In the genomic region with DNA sequence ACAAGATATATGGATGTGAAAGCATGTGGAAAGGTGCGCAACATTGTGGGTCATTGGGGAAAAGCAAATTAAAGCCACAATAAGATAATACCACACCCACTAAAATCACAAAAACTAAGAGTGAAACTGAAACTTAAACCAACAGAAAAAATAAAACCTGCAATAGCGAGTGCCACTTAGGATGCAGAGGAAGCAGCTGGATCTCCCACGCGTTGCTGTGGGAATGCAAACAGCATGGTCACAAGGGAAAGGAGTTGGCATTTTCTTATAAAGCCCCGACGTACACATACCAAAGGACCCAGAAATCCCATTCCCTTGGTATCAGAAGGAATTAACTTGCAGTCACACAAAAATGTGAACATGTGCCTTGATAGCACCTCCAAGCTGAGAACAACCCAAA, we compare ENCODE assay signal across 18 cellular contexts.
A peak's percentile ranks its signal among the peaks of the same experiment; 100 is the strongest.
DNase-seq lines count a peak whose midpoint lies in the region; ATAC-seq and TF ChIP-seq lines count a peak whose summit lies in the region.
"Had no signal": no experiment of that assay in that cellular context is flagged by ENCODE, and none has a peak within 500 bp of the region (broad histone marks: within the 10 kb centered on the region; RNA-seq: fewer than 3 reads in every experiment).

No MANE protein-coding gene starts in this region.

- H3K4me1 Mint-ChIP-seq in activated naive CD8-positive, alpha-beta T cell treated with anti-CD3 and anti-CD28 coated beads, Interleukin-2, amount 10 ng/mL, durations not matched to agents 7 days and 5 days, result peaks cover 8% of the 10 kb centered on the region
- H3K4me1 Mint-ChIP-seq in activated naive CD8-positive, alpha-beta T cell treated with anti-CD3 and anti-CD28 coated beads, Interleukin-2, amount 50 U/mL, for 24 hours, result peaks cover 12% of the 10 kb centered on the region
- H3K4me1 Mint-ChIP-seq: nephron had no signal

- peak overlapping the region; percentile 43 for H3K4me3 Mint-ChIP-seq in activated naive CD8-positive, alpha-beta T cell treated with anti-CD3 and anti-CD28 coated beads, Interleukin-2, amount 10 ng/mL, durations not matched to agents 7 days and 5 days
- H3K4me3 Mint-ChIP-seq in activated naive CD8-positive, alpha-beta T cell treated with anti-CD3 and anti-CD28 coated beads, Interleukin-2, amount 50 U/mL, for 24 hours, result no peak overlapping the region
- H3K4me3 Mint-ChIP-seq: nephron; stimulated activated naive CD8-positive, alpha-beta T cell treated with anti-CD3 and anti-CD28 coated beads, Interleukin-15, amount 100 ng/mL, for 72 hours had no signal

- peaks cover 17% of the 10 kb centered on the region for H3K27me3 Mint-ChIP-seq in activated naive CD8-positive, alpha-beta T cell treated with anti-CD3 and anti-CD28 coated beads, Interleukin-2, amount 10 ng/mL, durations not matched to agents 7 days and 5 days
- H3K27me3 Mint-ChIP-seq in activated naive CD8-positive, alpha-beta T cell treated with anti-CD3 and anti-CD28 coated beads, Interleukin-2, amount 50 U/mL, for 24 hours, result peaks cover 14% of the 10 kb centered on the region

- no peaks in the 10 kb centered on the region for H3K9me3 Mint-ChIP-seq in activated naive CD8-positive, alpha-beta T cell treated with anti-CD3 and anti-CD28 coated beads, Interleukin-2, amount 10 ng/mL, durations not matched to agents 7 days and 5 days
- no peaks in the 10 kb centered on the region for H3K9me3 Mint-ChIP-seq in activated naive CD8-positive, alpha-beta T cell treated with anti-CD3 and anti-CD28 coated beads, Interleukin-2, amount 50 U/mL, for 24 hours
- H3K9me3 Mint-ChIP-seq: stimulated activated naive CD8-positive, alpha-beta T cell treated with anti-CD3 and anti-CD28 coated beads, Interleukin-15, amount 100 ng/mL, for 72 hours had no signal

- POLR2A ChIA-PET in activated naive CD8-positive, alpha-beta T cell treated with anti-CD3 and anti-CD28 coated beads, Interleukin-2, amount 10 ng/mL, durations not matched to agents 7 days and 5 days (lab: Charles Lee), result no interaction called here

- TF ChIP-seq CTCF in fibroblast of villous mesenchyme (IDR thresholded peaks at IDR 0.05; ENCODE audit: insufficient read depth, low read depth, low read length), result no peak

- H3K4me3 ChIP-seq in fibroblast of villous mesenchyme (ENCODE audit: low read depth, low read length), result no peak overlapping the region
- H3K4me3 ChIP-seq: body of pancreas had no signal

- no peaks in the 10 kb centered on the region for H3K36me3 Mint-ChIP-seq in activated naive CD8-positive, alpha-beta T cell treated with anti-CD3 and anti-CD28 coated beads, Interleukin-2, amount 10 ng/mL, durations not matched to agents 7 days and 5 days
- H3K36me3 Mint-ChIP-seq in activated naive CD8-positive, alpha-beta T cell treated with anti-CD3 and anti-CD28 coated beads, Interleukin-2, amount 50 U/mL, for 24 hours (ENCODE audit: low read depth), result no peaks in the 10 kb centered on the region

- H3K27ac Mint-ChIP-seq in activated naive CD8-positive, alpha-beta T cell treated with anti-CD3 and anti-CD28 coated beads, Interleukin-2, amount 10 ng/mL, durations not matched to agents 7 days and 5 days, result no peak overlapping the region
- no peak overlapping the region for H3K27ac Mint-ChIP-seq in activated naive CD8-positive, alpha-beta T cell treated with anti-CD3 and anti-CD28 coated beads, Interleukin-2, amount 50 U/mL, for 24 hours
- H3K27ac Mint-ChIP-seq: nephron had no signal

- DNase-seq in activated naive CD8-positive, alpha-beta T cell treated with anti-CD3 and anti-CD28 coated beads, Interleukin-2, amount 10 ng/mL, durations not matched to agents 7 days and 5 days, result no peak
- DNase-seq in activated naive CD8-positive, alpha-beta T cell treated with anti-CD3 and anti-CD28 coated beads, Interleukin-2, amount 50 U/mL, for 24 hours, result no peak
- DNase-seq in MV-4-11 (lab: John Stamatoyannopoulos, UW), result peak; percentile 12
- DNase-seq in fibroblast of villous mesenchyme (ENCODE audit: low read depth), result peak; percentile 2
- DNase-seq in NK-92 (lab: John Stamatoyannopoulos, UW; ENCODE audit: unreplicated experiment), result no peak
- DNase-seq: activated naive CD4-positive, alpha-beta T cell; body of pancreas; dermis blood vessel endothelial cell; DMS153; erythroblast; NCI-H1105; NCI-H2171 treated with DMSO at 0.1 percent for 48 hours; stimulated activated naive CD8-positive, alpha-beta T cell treated with anti-CD3 and anti-CD28 coated beads, Interleukin-15, amount 100 ng/mL, for 72 hours; T-helper 1 cell; WERI-Rb-1 had no signal

- no peak for ATAC-seq in activated naive CD8-positive, alpha-beta T cell treated with anti-CD3 and anti-CD28 coated beads, Interleukin-2, amount 10 ng/mL, durations not matched to agents 7 days and 5 days (ENCODE audit: low read depth)
- ATAC-seq in activated naive CD8-positive, alpha-beta T cell treated with anti-CD3 and anti-CD28 coated beads, Interleukin-2, amount 50 U/mL, for 24 hours, result no peak
- ATAC-seq in HG03520 (IDR thresholded peaks at IDR 0.05; ENCODE audit: unreplicated experiment) (no peak), HG03139 (IDR thresholded peaks at IDR 0.05; ENCODE audit: unreplicated experiment) (no peak)
- ATAC-seq: body of pancreas; stimulated activated naive CD8-positive, alpha-beta T cell treated with anti-CD3 and anti-CD28 coated beads, Interleukin-15, amount 100 ng/mL, for 72 hours had no signal

Comparison
In these comparisons a context has a peak if more than half of its experiments do, and no peak if none do; other contexts are left out.
1. DNase-seq: peak in MV-4-11 (single experiment) and fibroblast of villous mesenchyme (single experiment); none in activated naive CD8-positive, alpha-beta T cell treated with anti-CD3 and anti-CD28 coated beads, Interleukin-2, amount 10 ng/mL, durations not matched to agents 7 days and 5 days (single experiment), activated naive CD8-positive, alpha-beta T cell treated with anti-CD3 and anti-CD28 coated beads, Interleukin-2, amount 50 U/mL, for 24 hours (single experiment) and NK-92 (single experiment).